8 cellular contexts compared by ENCODE assay signal in the genomic region with DNA sequence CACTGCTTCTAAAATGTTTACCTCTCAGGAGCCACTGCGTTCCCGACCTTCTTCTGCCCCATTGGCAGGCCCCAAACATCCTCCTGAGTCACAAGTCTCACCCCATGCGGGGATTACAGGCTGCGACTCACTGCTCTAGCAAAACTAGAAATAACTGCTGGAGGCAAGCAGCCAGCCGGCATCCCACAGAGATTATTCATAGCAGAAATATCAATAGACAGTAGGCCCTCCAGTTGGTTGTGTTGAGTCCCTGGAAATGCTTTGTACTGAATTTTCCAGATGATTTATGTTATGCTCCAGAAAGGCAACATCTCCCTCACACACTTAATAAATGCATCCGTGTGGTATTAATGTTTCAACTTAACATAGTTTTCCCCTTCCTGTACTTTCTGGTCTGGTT.
A peak's percentile ranks its signal among the peaks of the same experiment; 100 is the strongest.
DNase-seq lines count a peak whose midpoint lies in the region; ATAC-seq and TF ChIP-seq lines count a peak whose summit lies in the region.

No MANE protein-coding gene starts in this region.

- TF ChIP-seq CTCF in type B pancreatic cell (conservative IDR thresholded peaks at IDR 0.05), result no peak

- DNase-seq in NCI-H446 (lab: John Stamatoyannopoulos, UW) (peak; percentile 10 to 70), epidermal melanocyte (ENCODE audit: insufficient read length, low spot score) (peak; percentile 50), type B pancreatic cell (ENCODE audit: extremely low spot score, unreplicated experiment) (no peak)
- DNase-seq in natural killer cell treated with Interleukin-12 subunit alpha and Interleukin-12 subunit beta and Interleukin-15 and Interleukin-18, amount 100 ng/mL, for 72 hours (ENCODE audit: low spot score), result no peak

- no peaks in the 10 kb centered on the region for H3K9me3 Mint-ChIP-seq in natural killer cell treated with Interleukin-12 subunit alpha and Interleukin-12 subunit beta and Interleukin-15 and Interleukin-18, amount 100 ng/mL, for 72 hours
- H3K9me3 Mint-ChIP-seq in type B pancreatic cell, result peaks cover 4% of the 10 kb centered on the region

- peaks cover 53% of the 10 kb centered on the region in 2 donors for H3K4me1 Mint-ChIP-seq in natural killer cell treated with Interleukin-12 subunit alpha and Interleukin-12 subunit beta and Interleukin-15 and Interleukin-18, amount 100 ng/mL, for 72 hours (ENCODE audit: low read depth in 2 of 2)
- peaks cover 16% of the 10 kb centered on the region for H3K4me1 Mint-ChIP-seq in type B pancreatic cell (ENCODE audit: unreplicated experiment)

- H3K27ac Mint-ChIP-seq in natural killer cell treated with Interleukin-12 subunit alpha and Interleukin-12 subunit beta and Interleukin-15 and Interleukin-18, amount 100 ng/mL, for 72 hours, result peak overlapping the region; percentile 12 to 81
- peak overlapping the region; percentile 39 for H3K27ac Mint-ChIP-seq in type B pancreatic cell

- no peak overlapping the region for H3K4me3 Mint-ChIP-seq in natural killer cell treated with Interleukin-12 subunit alpha and Interleukin-12 subunit beta and Interleukin-15 and Interleukin-18, amount 100 ng/mL, for 72 hours
- H3K4me3 Mint-ChIP-seq in type B pancreatic cell, result peak overlapping the region; percentile 60

- H3K36me3 Mint-ChIP-seq in natural killer cell treated with Interleukin-12 subunit alpha and Interleukin-12 subunit beta and Interleukin-15 and Interleukin-18, amount 100 ng/mL, for 72 hours, result peaks cover 19% of the 10 kb centered on the region
- peaks cover 3% of the 10 kb centered on the region for H3K36me3 Mint-ChIP-seq in type B pancreatic cell

- ATAC-seq in GM19351 (IDR thresholded peaks at IDR 0.05; ENCODE audit: unreplicated experiment) (peak; percentile 47), HG03095 (IDR thresholded peaks at IDR 0.05; ENCODE audit: unreplicated experiment) (no peak), GM18907 (IDR thresholded peaks at IDR 0.05; ENCODE audit: unreplicated experiment) (no peak), GM21515 (IDR thresholded peaks at IDR 0.05; ENCODE audit: unreplicated experiment) (no peak)
- peak in 1 of 2 donors; percentile 61 for ATAC-seq in natural killer cell treated with Interleukin-12 subunit alpha and Interleukin-12 subunit beta and Interleukin-15 and Interleukin-18, amount 100 ng/mL, for 72 hours

- H3K27me3 Mint-ChIP-seq in natural killer cell treated with Interleukin-12 subunit alpha and Interleukin-12 subunit beta and Interleukin-15 and Interleukin-18, amount 100 ng/mL, for 72 hours, result no peaks in the 10 kb centered on the region
- peaks cover 7% of the 10 kb centered on the region for H3K27me3 Mint-ChIP-seq in type B pancreatic cell

Comparison
In these comparisons a context has a peak if more than half of its experiments do, and no peak if none do; other contexts are left out.
1. DNase-seq: peak in NCI-H446 (2 of 2) and epidermal melanocyte (single experiment); none in natural killer cell treated with Interleukin-12 subunit alpha and Interleukin-12 subunit beta and Interleukin-15 and Interleukin-18, amount 100 ng/mL, for 72 hours (single experiment) and type B pancreatic cell (single experiment).